In genomic region chr1:24775348-24775747, GRCh38 we compare ENCODE assay signal across 16 cellular contexts.
"Had no signal": no experiment of that assay in that cellular context is flagged by ENCODE, and none has a peak within 500 bp of the region (broad histone marks: within the 10 kb centered on the region; RNA-seq: fewer than 3 reads in every experiment).

No MANE protein-coding gene starts in this region.

- H3K27ac ChIP-seq: body of pancreas, suprapubic skin had no signal

- H3K27me3 Mint-ChIP-seq: activated CD4-positive, alpha-beta T cell treated with anti-CD3 and anti-CD28 coated beads for 36 hours; activated naive CD8-positive, alpha-beta T cell; progenitor cell of endocrine pancreas; stimulated activated naive CD8-positive, alpha-beta T cell treated with anti-CD3 and anti-CD28 coated beads, Interleukin-15, Interleukin-2, amounts not matched to agents 100 ng/mL and 50 ng/mL, for 24 hours; type B pancreatic cell had no signal

- H3K27ac Mint-ChIP-seq: activated CD4-positive, alpha-beta T cell treated with anti-CD3 and anti-CD28 coated beads for 36 hours; activated naive CD8-positive, alpha-beta T cell; progenitor cell of endocrine pancreas; stimulated activated naive CD8-positive, alpha-beta T cell treated with anti-CD3 and anti-CD28 coated beads, Interleukin-15, Interleukin-2, amounts not matched to agents 100 ng/mL and 50 ng/mL, for 24 hours; type B pancreatic cell had no signal

- H3K4me3 ChIP-seq: body of pancreas, coronary artery, lung, suprapubic skin had no signal

- H3K36me3 Mint-ChIP-seq: activated naive CD8-positive, alpha-beta T cell had no signal

- H3K27me3 ChIP-seq: body of pancreas, suprapubic skin had no signal

- H3K9me3 ChIP-seq: body of pancreas, suprapubic skin had no signal

- H3K36me3 ChIP-seq: suprapubic skin had no signal

- DNase-seq: activated CD4-positive, alpha-beta T cell treated with anti-CD3 and anti-CD28 coated beads for 36 hours; activated CD4-positive, alpha-beta T cell treated with anti-CD3 and anti-CD28 coated beads, Interleukin-2, amount 50 U/mL, for 48 hours; amniotic stem cell; body of pancreas; central memory CD4-positive, alpha-beta T cell; hypothalamus; islet precursor cell; midbrain; stimulated activated CD4-positive, alpha-beta T cell treated with anti-CD3 and anti-CD28 coated beads, Interleukin-2, amount 100 ng/mL, for 48 hours had no signal

- ATAC-seq: activated CD4-positive, alpha-beta T cell treated with anti-CD3 and anti-CD28 coated beads for 36 hours; body of pancreas had no signal

- H3K9me3 Mint-ChIP-seq: stimulated activated naive CD8-positive, alpha-beta T cell treated with anti-CD3 and anti-CD28 coated beads, Interleukin-15, Interleukin-2, amounts not matched to agents 100 ng/mL and 50 ng/mL, for 24 hours; type B pancreatic cell had no signal

- H3K4me3 Mint-ChIP-seq: activated CD4-positive, alpha-beta T cell treated with anti-CD3 and anti-CD28 coated beads for 36 hours; activated naive CD8-positive, alpha-beta T cell; stimulated activated naive CD8-positive, alpha-beta T cell treated with anti-CD3 and anti-CD28 coated beads, Interleukin-15, Interleukin-2, amounts not matched to agents 100 ng/mL and 50 ng/mL, for 24 hours; type B pancreatic cell had no signal
